In genomic region chr1:165481820-165482532, GRCh38 we compare ENCODE assay signal across 10 cellular contexts. TPM values are rescaled to one million over a fixed set of nuclear protein-coding genes. Genes with fewer than 3 reads are reported as not detected.
DNase-seq lines count a peak whose midpoint lies in the region; ATAC-seq, FAIRE-seq and TF ChIP-seq lines count a peak whose summit lies in the region.
"Had no signal": no experiment of that assay in that cellular context is flagged by ENCODE, and none has a peak within 500 bp of the region (broad histone marks: within the 10 kb centered on the region; RNA-seq: fewer than 3 reads in every experiment).

No MANE protein-coding gene starts in this region.

- intact Hi-C loops in GM12878 (cut with micrococcal nuclease; ENCODE audit: unreplicated experiment), result no loop called here

- WGBS in GM12878 (ENCODE audit: insufficient coverage, insufficient replicate concordance, low lambda C conversion rate, missing lambda C conversion rate), result 22% methylated on average over 6 of the region's 6 CpGs
- 53% methylated on average over 5 to 6 of the region's 6 CpGs for WGBS in mesodermal cell (ENCODE audit: insufficient coverage in 2 of 2), 2 experiments

- TF ChIP-seq RAD21 in GM12878 (IDR thresholded peaks at IDR 0.05; ENCODE audit: insufficient read depth, low read depth, low read length), result no peak

- POLR2A ChIA-PET in BJ (lab: Charles Lee), result interaction anchor here (0.5 kb wide), 1 partner anchor 13 kb away, joined by 3 read pairs; no protein-coding TSS in a partner anchor
- POLR2A ChIA-PET in GM12878 (lab: Charles Lee), result no interaction called here

- TF ChIP-seq POLR2A in GM12878 (IDR thresholded peaks at IDR 0.05; ENCODE audit: low read depth, low read length), result no peak

- H4K20me1 ChIP-seq in GM12878 (ENCODE audit: control insufficient read depth, insufficient read depth), result no peaks in the 10 kb centered on the region

- H3K27ac ChIP-seq in GM12878 (ENCODE audit: control insufficient read depth, insufficient read depth) (no peak overlapping the region), mesodermal cell (ENCODE audit: low read depth, low read length, severe bottlenecking) (peak overlapping the region; percentile 36)

- in situ Hi-C loops in GM12878 (cut with MboI), result no loop called here

- SMC1A ChIA-PET in GM12878 (lab: Charles Lee; ENCODE audit: uncharacterized antibody, unreplicated experiment), result no interaction called here

- H3K9ac ChIP-seq in GM12878 (ENCODE audit: control insufficient read depth, insufficient read depth, low read length), result no peak overlapping the region

- H3K27me3 ChIP-seq in BJ (ENCODE audit: control insufficient read depth, insufficient read depth, low read length) (peaks cover 3% of the 10 kb centered on the region), GM12878 (replicated peaks in 1 of 2; ENCODE audit: control insufficient read depth in 2 of 2, insufficient read depth in 2 of 2, low read length in 1 of 2) (no peaks in the 10 kb centered on the region)

- CTCF ChIA-PET in BJ (lab: Yijun Ruan, JAX), result no interaction called here
- CTCF ChIA-PET in GM12878 (lab: Yijun Ruan, JAX), result no interaction called here

- no peak overlapping the region for H2AFZ ChIP-seq in GM12878 (ENCODE audit: control insufficient read depth, low read depth, low read length)

- peak; percentile 62 for DNase-seq in BJ (ENCODE audit: low read depth)
- peak; percentile 39 for DNase-seq in HS-27A (ENCODE audit: low read depth)
- DNase-seq in GM12878 (ENCODE audit: low read depth, low spot score), result no peak
- no peak for DNase-seq in DMS153 (lab: John Stamatoyannopoulos, UW)
- no peak for DNase-seq in NCI-H446 (lab: John Stamatoyannopoulos, UW)
- DNase-seq: NCI-H2107, retina had no signal

- no TSS peak for BruUV-seq in GM12878 (replicated peaks; lab: Mats Ljungman, UMichigan)

- no peaks in the 10 kb centered on the region for H3K79me2 ChIP-seq in GM12878 (ENCODE audit: control insufficient read depth, insufficient read depth, low read length)

- H3K4me2 ChIP-seq in GM12878 (ENCODE audit: control insufficient read depth, insufficient read depth), result no peak overlapping the region

- H3K4me3 ChIP-seq in BJ (ENCODE audit: low read depth, low read length) (no peak overlapping the region), GM12878 (no peak overlapping the region), mesodermal cell (ENCODE audit: extremely low read depth, insufficient read depth, low read length, poor library complexity, severe bottlenecking) (no peak overlapping the region)

- H3K9me3 ChIP-seq in GM12878 (replicated peaks; ENCODE audit: control insufficient read depth, insufficient read depth, low read length) (no peaks in the 10 kb centered on the region), mesodermal cell (ENCODE audit: control insufficient read depth, low read length) (no peaks in the 10 kb centered on the region)

- ATAC-seq in GM12878 (no peak), HG02970 (IDR thresholded peaks at IDR 0.05; ENCODE audit: low FRiP score, unreplicated experiment) (no peak), HG03469 (IDR thresholded peaks at IDR 0.05; ENCODE audit: unreplicated experiment) (no peak)

- FAIRE-seq in GM12878 (lab: Jason Lieb, UNC), result no peak

- TF ChIP-seq CTCF in BJ (IDR thresholded peaks at IDR 0.05; ENCODE audit: insufficient read depth, low read depth, low read length) (no peak), GM12878 (IDR thresholded peaks at IDR 0.05 in 2 of 3, conservative IDR thresholded peaks at IDR 0.05 in 1 of 3; ENCODE audit: control insufficient read depth in 2 of 3, extremely low read depth in 1 of 3, insufficient read depth in 1 of 3, low read depth in 3 of 3, low read length in 3 of 3) (no peak)

- H3K4me1 ChIP-seq in GM12878 (ENCODE audit: control insufficient read depth, insufficient read depth, low read length) (no peaks in the 10 kb centered on the region), mesodermal cell (ENCODE audit: control insufficient read depth, insufficient read depth, low read length, poor library complexity, severe bottlenecking) (peaks cover 9% of the 10 kb centered on the region)

- no peak for TF ChIP-seq EP300 in GM12878 (IDR thresholded peaks at IDR 0.05; ENCODE audit: borderline replicate concordance in 1 of 2, control insufficient read depth in 1 of 2, low read depth in 2 of 2, low read length in 2 of 2)

- RAD21 ChIA-PET in GM12878 (lab: Charles Lee; ENCODE audit: unreplicated experiment), result no interaction called here

- H3K36me3 ChIP-seq in BJ (ENCODE audit: control insufficient read depth, insufficient read depth, low read length), result no peaks in the 10 kb centered on the region
- no peaks in the 10 kb centered on the region for H3K36me3 ChIP-seq in GM12878 (ENCODE audit: control insufficient read depth in 2 of 2, insufficient read depth in 2 of 2, low read length in 1 of 2)
- H3K36me3 ChIP-seq in mesodermal cell (ENCODE audit: control insufficient read depth, insufficient read depth, low read length), result no peaks in the 10 kb centered on the region

TF ChIP-seq in GM12878, 131 proteins besides CTCF, POLR2A, EP300 and RAD21:
- TF ChIP-seq ZZZ3 (IDR thresholded peaks at IDR 0.05; ENCODE audit: control insufficient read depth, insufficient read length, low read depth), result no peak
- TF ChIP-seq RAD51 (IDR thresholded peaks at IDR 0.05), result no peak
- no peak for TF ChIP-seq BCL11A (IDR thresholded peaks at IDR 0.05; ENCODE audit: low read depth, low read length)
- TF ChIP-seq RUNX3 (IDR thresholded peaks at IDR 0.05; ENCODE audit: low read length), result peak; percentile 57
- no peak for TF ChIP-seq TAF1 (IDR thresholded peaks at IDR 0.05; ENCODE audit: borderline replicate concordance, low read depth, low read length)
- no peak for TF ChIP-seq E4F1 (IDR thresholded peaks at IDR 0.05; ENCODE audit: borderline replicate concordance, partially characterized antibody)
- no peak for TF ChIP-seq RCOR1 (conservative IDR thresholded peaks at IDR 0.05; ENCODE audit: low read depth, low read length)
- no peak for TF ChIP-seq ATF7 (IDR thresholded peaks at IDR 0.05; ENCODE audit: low read depth)

RNA-seq across cellular contexts. Expression of gene RXRG, which starts 37.0 kb away (rescaled TPM):
- polyA plus RNA-seq in BJ (2011; rRNA removed), result not detected in 2 replicates
- not detected in 2 replicates for polyA minus RNA-seq in BJ (2011; rRNA and poly(A)+ RNA removed)
- total RNA-seq in GM12878 (2013; cell fraction: nucleolus; rRNA removed), result not detected in 2 replicates
- not detected in 2 replicates for total RNA-seq in GM12878 (2014; rRNA removed)
- total RNA-seq in GM12878 (2014; rRNA removed; fragmentation: Illumina TruSeq; extraction: Trizol), result not detected in 2 replicates
- total RNA-seq in GM12878 (2021), result not detected in 2 replicates
- not detected for polyA plus RNA-seq in GM12878 (2011; ENCODE audit: low read depth)
- not detected in 2 replicates for polyA plus RNA-seq in GM12878 (2011; rRNA removed)
- not detected in 2 replicates for polyA plus RNA-seq in GM12878 (2011; cell fraction: cytosol; rRNA removed)
- not detected in 2 replicates for polyA plus RNA-seq in GM12878 (2011; cell fraction: nucleus; rRNA removed)
- not detected in 2 replicates for polyA plus RNA-seq in GM12878 (2012)
- not detected in 2 replicates for polyA plus RNA-seq in GM12878 (2014; fragmentation: Illumina TruSeq; extraction: Trizol)
- not detected for polyA plus RNA-seq in GM12878 (2014; fragmentation: Nextera tagmentation; extraction: Ambion mirVana)
- not detected in 2 replicates for polyA plus RNA-seq in GM12878 (2014; rRNA removed)
- polyA plus RNA-seq in GM12878 (2016; fragmentation: Nextera tagmentation; extraction: Ambion mirVana), result under 1 TPM in 1 of 2 experiments, not detected in 1; 0.10 TPM
- not detected in 2 replicates for polyA minus RNA-seq in GM12878 (2011; rRNA and poly(A)+ RNA removed)
- polyA minus RNA-seq in GM12878 (2011; cell fraction: cytosol; rRNA and poly(A)+ RNA removed), result not detected in 2 replicates
- polyA minus RNA-seq in GM12878 (2011; cell fraction: nucleus; rRNA and poly(A)+ RNA removed), result not detected in 2 replicates
- 1.00 TPM for polyA plus RNA-seq in mesodermal cell (2013, experiment 1 of 2)
- polyA plus RNA-seq in mesodermal cell (2013, experiment 2 of 2), result 0.96 TPM

Comparison
In these comparisons a context has a peak if more than half of its experiments do, and no peak if none do; other contexts are left out.
1. DNase-seq: peak in BJ (single experiment) and HS-27A (single experiment); none in GM12878 (single experiment), DMS153 (single experiment) and NCI-H446 (0 of 2).